8 cellular contexts compared by ENCODE assay signal in genomic region chr9:93576296-93577044, GRCh38. TPM values are rescaled to one million over a fixed set of nuclear protein-coding genes. Genes with fewer than 3 reads are reported as not detected.
DNase-seq lines count a peak whose midpoint lies in the region; ATAC-seq, FAIRE-seq and TF ChIP-seq lines count a peak whose summit lies in the region.

Gene PHF2 (plus strand): TSS chr9:93576584. CDS start chr9:93576774, 190 bp downstream.

- H4K20me1 ChIP-seq in HepG2 (ENCODE audit: insufficient read depth, low read length) = peaks cover 19% of the 10 kb centered on the region

- DNase-seq in GM12891 (ENCODE audit: insufficient read length, low spot score) (peak; percentile 59), T-helper 1 cell (peak in 3 of 5 donors; percentile 14 to 30 (median 22)), cerebellum (ENCODE audit: low spot score) (peak; percentile 68), HepG2 (ENCODE audit: low spot score) (no peak), NCI-H1048 (lab: John Stamatoyannopoulos, UW) (no peak)
- no peak for DNase-seq in stimulated activated effector memory CD8-positive, alpha-beta T cell treated with anti-CD3 and anti-CD28 coated beads, Interleukin-12 subunit alpha, Interleukin-12 subunit beta, amount 100 ng/mL, for 72 hours (ENCODE audit: low spot score in 2 of 2)

- BruUV-seq in HepG2 (replicated peaks; lab: Mats Ljungman, UMichigan) = no TSS peak

- CTCF ChIA-PET in HepG2 (lab: Yijun Ruan, JAX; ENCODE audit: low intra/inter-chr PET ratio, low total read pairs) = interaction anchor here (0.8 kb wide), 1 partner anchor 10 kb away, joined by 3 read pairs; no protein-coding TSS in a partner anchor

- H3K4me2 ChIP-seq in HepG2 (ENCODE audit: low read depth, low read length) = peak within 1 kb of the TSS; percentile 92

- peaks cover 59% of the 10 kb centered on the region for H3K4me1 Mint-ChIP-seq in stimulated activated effector memory CD8-positive, alpha-beta T cell treated with anti-CD3 and anti-CD28 coated beads, Interleukin-12 subunit alpha, Interleukin-12 subunit beta, amount 100 ng/mL, for 72 hours

- no CpG with 5 or more reads among the region's 134 CpGs for WGBS in HepG2 (ENCODE audit: low lambda C conversion rate)

- peak within 1 kb of the TSS; percentile 54 for H2AFZ ChIP-seq in HepG2 (ENCODE audit: low read length)

- H3K4me1 ChIP-seq in HepG2 (ENCODE audit: insufficient read depth, low read length) = peaks cover 48% of the 10 kb centered on the region

- no peak for TF ChIP-seq CTCF in HepG2 (CRISPR knock-in tag; IDR thresholded peaks at IDR 0.05)

- TF ChIP-seq POLR2A in GM12891 (IDR thresholded peaks at IDR 0.05; ENCODE audit: low read depth, low read length) = 0 out of 2 replicates have a peak, but pooled peaks have one; percentile 1
- TF ChIP-seq POLR2A in HepG2 (IDR thresholded peaks at IDR 0.05; ENCODE audit: insufficient read depth in 1 of 2, low read depth in 2 of 2, low read length in 2 of 2) = no peak

- H3K27me3 ChIP-seq in HepG2 (ENCODE audit: control insufficient read depth in 1 of 2, insufficient read depth in 2 of 2, low read length in 2 of 2) = no peaks in the 10 kb centered on the region; a peak in 1 of 5 replicates

- no peak for TF ChIP-seq RAD21 in HepG2 (CRISPR knock-in tag; IDR thresholded peaks at IDR 0.05)

- peak within 1 kb of the TSS; percentile 82 to 94 (median 83) for H3K4me3 ChIP-seq in HepG2 (replicated peaks in 1 of 3; ENCODE audit: insufficient read depth in 1 of 3, low read depth in 2 of 3, low read length in 3 of 3)

- peaks cover under 1% of the 10 kb centered on the region; the same call in 1 of the 2 replicates for H3K9me3 ChIP-seq in HepG2 (ENCODE audit: low read length)

- POLR2A ChIA-PET in HepG2 (lab: Yijun Ruan, JAX) = interaction anchor here (1.5 to 2.3 kb wide), 2 partner anchors 10 kb away, joined by 8 to 11 read pairs; no protein-coding TSS in a partner anchor

- in situ Hi-C loops in HepG2 (cut with HindIII; ENCODE audit: extremely low pct_ligation_motif_present, low pct_unique_long_range_greater_than_20kb) = no loop called here

- ATAC-seq in HG02840 (IDR thresholded peaks at IDR 0.05; ENCODE audit: low FRiP score, unreplicated experiment) (peak; percentile 41), HepG2 (no peak), GM21825 (IDR thresholded peaks at IDR 0.05; ENCODE audit: unreplicated experiment) (no peak)
- peak; percentile 63 for ATAC-seq in stimulated activated effector memory CD8-positive, alpha-beta T cell treated with anti-CD3 and anti-CD28 coated beads, Interleukin-12 subunit alpha, Interleukin-12 subunit beta, amount 100 ng/mL, for 72 hours

- peak within 1 kb of the TSS; percentile 89 for H3K9ac ChIP-seq in HepG2 (ENCODE audit: insufficient read depth, low read depth, low read length)

- no peaks in the 10 kb centered on the region for H3K36me3 ChIP-seq in HepG2 (replicated peaks in 1 of 2; ENCODE audit: control insufficient read depth in 1 of 2, insufficient read depth in 2 of 2, low read length in 2 of 2)

- peaks cover 23% of the 10 kb centered on the region for H3K36me3 Mint-ChIP-seq in stimulated activated effector memory CD8-positive, alpha-beta T cell treated with anti-CD3 and anti-CD28 coated beads, Interleukin-12 subunit alpha, Interleukin-12 subunit beta, amount 100 ng/mL, for 72 hours

- FAIRE-seq in GM12891 (lab: Jason Lieb, UNC) = peak; percentile 70
- FAIRE-seq in HepG2 (lab: Jason Lieb, UNC) = no peak

- H3K79me2 ChIP-seq in HepG2 (ENCODE audit: insufficient read depth, low read length) = peaks cover 23% of the 10 kb centered on the region

- H3K27ac Mint-ChIP-seq in stimulated activated effector memory CD8-positive, alpha-beta T cell treated with anti-CD3 and anti-CD28 coated beads, Interleukin-12 subunit alpha, Interleukin-12 subunit beta, amount 100 ng/mL, for 72 hours = peak within 1 kb of the TSS; percentile 96

- no peak for TF ChIP-seq EP300 in HepG2 (IDR thresholded peaks at IDR 0.05; ENCODE audit: low read depth in 2 of 2, low read length in 2 of 2)
- TF ChIP-seq EP300 in HepG2 (CRISPR knock-in tag; IDR thresholded peaks at IDR 0.05; ENCODE audit: borderline replicate concordance) = no peak

- intact Hi-C loops in HepG2 (cut with micrococcal nuclease; ENCODE audit: unreplicated experiment) = no loop called here

- peak within 1 kb of the TSS; percentile 81 for H3K4me3 Mint-ChIP-seq in stimulated activated effector memory CD8-positive, alpha-beta T cell treated with anti-CD3 and anti-CD28 coated beads, Interleukin-12 subunit alpha, Interleukin-12 subunit beta, amount 100 ng/mL, for 72 hours

- H3K27ac ChIP-seq in HepG2 (ENCODE audit: extremely low read length, insufficient read depth, low read length) = peak within 1 kb of the TSS; percentile 58

- no peaks in the 10 kb centered on the region for H3K9me3 Mint-ChIP-seq in stimulated activated effector memory CD8-positive, alpha-beta T cell treated with anti-CD3 and anti-CD28 coated beads, Interleukin-12 subunit alpha, Interleukin-12 subunit beta, amount 100 ng/mL, for 72 hours

TF ChIP-seq in GM12891, 5 proteins besides CTCF, POLR2A, EP300 and RAD21:
- TF ChIP-seq POLR2AphosphoS5 (IDR thresholded peaks at IDR 0.05; ENCODE audit: low read depth, low read length) (no peak), SPI1 (IDR thresholded peaks at IDR 0.05; ENCODE audit: low read depth, low read length) (no peak), TAF1 (IDR thresholded peaks at IDR 0.05; ENCODE audit: low read depth, low read length) (no peak), POU2F2 (IDR thresholded peaks at IDR 0.05; ENCODE audit: low read depth, low read length) (no peak), PAX5 (IDR thresholded peaks at IDR 0.05; ENCODE audit: insufficient read depth, low read length, severe bottlenecking) (no peak)

TF ChIP-seq in HepG2, 621 proteins besides CTCF, POLR2A, EP300 and RAD21 (continues in another document):
- TF ChIP-seq ZNF260 (CRISPR knock-in tag; IDR thresholded peaks at IDR 0.05; ENCODE audit: borderline replicate concordance, low read depth) = no peak
- 0 out of 2 replicates have a peak, but pooled peaks have one; percentile 27 for TF ChIP-seq TAF1 (CRISPR knock-in tag; IDR thresholded peaks at IDR 0.05)
- no peak for TF ChIP-seq ATM (IDR thresholded peaks at IDR 0.05; ENCODE audit: borderline replicate concordance)
- no peak for TF ChIP-seq RBM39 (IDR thresholded peaks at IDR 0.05; ENCODE audit: low read depth, low read length, poor library complexity, severe bottlenecking)
- TF ChIP-seq RBFOX2 (IDR thresholded peaks at IDR 0.05; ENCODE audit: low read depth, low read length) = peak; percentile 20; the same call in 1 of the 2 replicates
- TF ChIP-seq MAFF (IDR thresholded peaks at IDR 0.05; ENCODE audit: low read depth, low read length) = no peak
- no peak for TF ChIP-seq ERF (CRISPR knock-in tag; IDR thresholded peaks at IDR 0.05)
- TF ChIP-seq EEA1 (CRISPR knock-in tag; IDR thresholded peaks at IDR 0.05; ENCODE audit: borderline replicate concordance) = no peak
- TF ChIP-seq ZFX (CRISPR knock-in tag; IDR thresholded peaks at IDR 0.05; ENCODE audit: low read depth) = 0 out of 2 replicates have a peak, but pooled peaks have one; percentile 12
- TF ChIP-seq ZNF530 (CRISPR knock-in tag; IDR thresholded peaks at IDR 0.05; ENCODE audit: low read depth) = no peak
- no peak for TF ChIP-seq ZNF607 (CRISPR knock-in tag; IDR thresholded peaks at IDR 0.05; ENCODE audit: borderline replicate concordance)
- TF ChIP-seq ZNF235 (CRISPR knock-in tag; IDR thresholded peaks at IDR 0.05; ENCODE audit: borderline replicate concordance) = no peak
- TF ChIP-seq SMAD9 (CRISPR knock-in tag; IDR thresholded peaks at IDR 0.05) = no peak
- TF ChIP-seq ETV6 (CRISPR knock-in tag; conservative IDR thresholded peaks at IDR 0.05) = no peak
- peak; percentile 45; the same call in 1 of the 2 replicates for TF ChIP-seq POLR2G (IDR thresholded peaks at IDR 0.05; ENCODE audit: low read depth, low read length)
- no peak for TF ChIP-seq ZNF230 (CRISPR knock-in tag; IDR thresholded peaks at IDR 0.05)
- no peak for TF ChIP-seq GABPA (IDR thresholded peaks at IDR 0.05; ENCODE audit: low read depth, low read length)
- TF ChIP-seq GABPA (CRISPR knock-in tag; IDR thresholded peaks at IDR 0.05; ENCODE audit: low read depth) = no peak
- TF ChIP-seq FLYWCH1 (CRISPR knock-in tag; IDR thresholded peaks at IDR 0.05) = no peak

RNA-seq across cellular contexts. Expression of gene PHF2, which starts in this region (rescaled TPM):
- 4.2 TPM for polyA plus RNA-seq in GM12891 (2012; ENCODE audit: low read depth, missing spikeins)
- total RNA-seq in cerebellum (21.6 TPM), HepG2 (2016; rRNA removed; fragmentation: Illumina TruSeq; extraction: Trizol) (9.1 and 9.3 TPM in 2 replicates)
- total RNA-seq in HepG2 (2016; cell fraction: cytosol; rRNA removed; fragmentation: Illumina TruSeq; extraction: Trizol; ENCODE audit: low read depth) = 0.81 and 1.1 TPM in 2 replicates
- total RNA-seq in HepG2 (2016; cell fraction: insoluble cytoplasmic fraction; rRNA removed; fragmentation: Illumina TruSeq; extraction: Trizol) = 7.2 and 9.5 TPM in 2 replicates
- 4.9 and 5.3 TPM in 2 replicates for total RNA-seq in HepG2 (2016; cell fraction: membrane; rRNA removed; fragmentation: Illumina TruSeq; extraction: Trizol)
- total RNA-seq in HepG2 (2016; cell fraction: nucleus; rRNA removed; fragmentation: Illumina TruSeq; extraction: Trizol) = 8.3 and 9.2 TPM in 2 replicates
- 6.6 and 7.0 TPM in 2 replicates for polyA plus RNA-seq in HepG2 (2011; rRNA removed)
- 4.2 and 4.7 TPM in 2 replicates for polyA plus RNA-seq in HepG2 (2011; cell fraction: cytosol; rRNA removed)
- polyA plus RNA-seq in HepG2 (2011; cell fraction: nucleus; rRNA removed) = 10.7 and 12.3 TPM in 2 replicates
- polyA plus RNA-seq in HepG2 (2012) = 6.9 and 7.1 TPM in 2 replicates
- 0.63 TPM in 2 replicates for polyA plus RNA-seq in HepG2 (2016; cell fraction: cytosol; fragmentation: Illumina TruSeq; extraction: Trizol; ENCODE audit: low read depth)
- 9.5 and 12.0 TPM in 2 replicates for polyA plus RNA-seq in HepG2 (2016; cell fraction: insoluble cytoplasmic fraction; fragmentation: Illumina TruSeq; extraction: Trizol; ENCODE audit: low read depth)
- polyA plus RNA-seq in HepG2 (2016; cell fraction: membrane; fragmentation: Illumina TruSeq; extraction: Trizol; ENCODE audit: low read depth) = 3.9 and 4.0 TPM in 2 replicates
- 23.0 and 24.9 TPM in 2 replicates for polyA plus RNA-seq in HepG2 (2016; cell fraction: nucleus; fragmentation: Illumina TruSeq; extraction: Trizol; ENCODE audit: insufficient read depth, low read depth)
- polyA minus RNA-seq in HepG2 (2011; rRNA and poly(A)+ RNA removed; ENCODE audit: low replicate concordance) = 4.6 and 6.3 TPM in 2 replicates
- polyA minus RNA-seq in HepG2 (2011; cell fraction: cytosol; rRNA and poly(A)+ RNA removed) = 4.8 and 5.0 TPM in 2 replicates
- polyA minus RNA-seq in HepG2 (2011; cell fraction: nucleus; rRNA and poly(A)+ RNA removed) = 4.2 and 5.1 TPM in 2 replicates

Comparison
In these comparisons a context has a peak if more than half of its experiments do, and no peak if none do; other contexts are left out.
1. DNase-seq: peak in GM12891 (single experiment), T-helper 1 cell (3 of 5) and cerebellum (single experiment); none in HepG2 (single experiment), stimulated activated effector memory CD8-positive, alpha-beta T cell treated with anti-CD3 and anti-CD28 coated beads, Interleukin-12 subunit alpha, Interleukin-12 subunit beta, amount 100 ng/mL, for 72 hours (0 of 2) and NCI-H1048 (single experiment).
2. ATAC-seq: peak in HG02840 (single experiment) and stimulated activated effector memory CD8-positive, alpha-beta T cell treated with anti-CD3 and anti-CD28 coated beads, Interleukin-12 subunit alpha, Interleukin-12 subunit beta, amount 100 ng/mL, for 72 hours (single experiment); none in HepG2 (single experiment) and GM21825 (single experiment).